Comparison of ENCODE assay signal across 1 cellular context in genomic region chr15:38453971-38454686, GRCh38.
TF ChIP-seq lines count a peak whose summit lies in the region.

Gene FAM98B (plus strand): TSS chr15:38454127. CDS start chr15:38454162, 35 bp downstream.

TF ChIP-seq in HepG2, 621 proteins besides CTCF, POLR2A, EP300 and RAD21 (continued from another document and continues in another):
- 0 out of 2 replicates have a peak, but pooled peaks have one; percentile 43 for TF ChIP-seq SMAD1 (CRISPR knock-in tag; IDR thresholded peaks at IDR 0.05; ENCODE audit: borderline replicate concordance, low read depth)
- TF ChIP-seq ZNF232 (CRISPR knock-in tag; IDR thresholded peaks at IDR 0.05; ENCODE audit: borderline replicate concordance) = peak; percentile 88; the same call in 1 of the 2 replicates
- TF ChIP-seq ZNF280B (CRISPR knock-in tag; IDR thresholded peaks at IDR 0.05; ENCODE audit: borderline replicate concordance) = peak; percentile 55
- TF ChIP-seq SMAD9 (CRISPR knock-in tag; IDR thresholded peaks at IDR 0.05) = 0 out of 2 replicates have a peak, but pooled peaks have one; percentile 70
- peak; percentile 88; the same call in 1 of the 2 replicates for TF ChIP-seq KAT7 (CRISPR knock-in tag; IDR thresholded peaks at IDR 0.05; ENCODE audit: borderline replicate concordance)
- TF ChIP-seq HDAC1 (CRISPR knock-in tag; IDR thresholded peaks at IDR 0.05) = peak; percentile 88; the same call in 1 of the 2 replicates
- TF ChIP-seq ZNF431 (CRISPR knock-in tag; IDR thresholded peaks at IDR 0.05; ENCODE audit: borderline replicate concordance, low read depth) = no peak
- no peak for TF ChIP-seq PBX3 (CRISPR knock-in tag; IDR thresholded peaks at IDR 0.05; ENCODE audit: borderline replicate concordance)
- peak; percentile 87 for TF ChIP-seq ZNF205 (CRISPR knock-in tag; IDR thresholded peaks at IDR 0.05)
- no peak for TF ChIP-seq LRRFIP1 (CRISPR knock-in tag; conservative IDR thresholded peaks at IDR 0.05)
- peak; percentile 41; the same call in 1 of the 2 replicates for TF ChIP-seq IRX3 (CRISPR knock-in tag; IDR thresholded peaks at IDR 0.05; ENCODE audit: borderline replicate concordance, low read depth)
- peak; percentile 79; the same call in 1 of the 2 replicates for TF ChIP-seq SMYD3 (CRISPR knock-in tag; IDR thresholded peaks at IDR 0.05)
- no peak for TF ChIP-seq ZEB1 (IDR thresholded peaks at IDR 0.05; ENCODE audit: insufficient replicate concordance, low read depth)
- TF ChIP-seq ZSCAN21 (CRISPR knock-in tag; IDR thresholded peaks at IDR 0.05; ENCODE audit: borderline replicate concordance) = peak; percentile 82
- 0 out of 2 replicates have a peak, but pooled peaks have one; percentile 40 for TF ChIP-seq NCOA1 (CRISPR knock-in tag; IDR thresholded peaks at IDR 0.05)
- TF ChIP-seq ZNF580 (CRISPR knock-in tag; IDR thresholded peaks at IDR 0.05; ENCODE audit: borderline replicate concordance, low read depth) = peak; percentile 79; the same call in 1 of the 2 replicates
- TF ChIP-seq, protein P1, sequence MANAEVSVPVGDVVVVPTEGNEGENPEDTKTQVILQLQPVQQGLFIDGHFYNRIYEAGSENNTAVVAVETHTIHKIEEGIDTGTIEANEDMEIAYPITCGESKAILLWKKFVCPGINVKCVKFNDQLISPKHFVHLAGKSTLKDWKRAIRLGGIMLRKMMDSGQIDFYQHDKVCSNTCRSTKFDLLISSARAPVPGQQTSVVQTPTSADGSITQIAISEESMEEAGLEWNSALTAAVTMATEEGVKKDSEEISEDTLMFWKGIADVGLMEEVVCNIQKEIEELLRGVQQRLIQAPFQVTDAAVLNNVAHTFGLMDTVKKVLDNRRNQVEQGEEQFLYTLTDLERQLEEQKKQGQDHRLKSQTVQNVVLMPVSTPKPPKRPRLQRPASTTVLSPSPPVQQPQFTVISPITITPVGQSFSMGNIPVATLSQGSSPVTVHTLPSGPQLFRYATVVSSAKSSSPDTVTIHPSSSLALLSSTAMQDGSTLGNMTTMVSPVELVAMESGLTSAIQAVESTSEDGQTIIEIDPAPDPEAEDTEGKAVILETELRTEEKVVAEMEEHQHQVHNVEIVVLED (CRISPR knock-in tag; IDR thresholded peaks at IDR 0.05; ENCODE audit: borderline replicate concordance) = 0 out of 2 replicates have a peak, but pooled peaks have one; percentile 58
- peak; percentile 76 for TF ChIP-seq TBX2 (CRISPR knock-in tag; IDR thresholded peaks at IDR 0.05; ENCODE audit: borderline replicate concordance)
- no peak for TF ChIP-seq PAWR (CRISPR knock-in tag; IDR thresholded peaks at IDR 0.05; ENCODE audit: borderline replicate concordance)
- peak; percentile 93 for TF ChIP-seq KMT2A (CRISPR knock-in tag; IDR thresholded peaks at IDR 0.05)
- TF ChIP-seq TBX3 (IDR thresholded peaks at IDR 0.05; ENCODE audit: borderline replicate concordance) = no peak
- 0 out of 2 replicates have a peak, but pooled peaks have one; percentile 53 for TF ChIP-seq ZNF747 (CRISPR knock-in tag; IDR thresholded peaks at IDR 0.05; ENCODE audit: borderline replicate concordance)
- peak; percentile 65 for TF ChIP-seq AGO2 (optimal IDR thresholded peaks at IDR 0.05; ENCODE audit: low read depth, low read length)
- TF ChIP-seq ZNF33A (CRISPR knock-in tag; IDR thresholded peaks at IDR 0.05; ENCODE audit: borderline replicate concordance) = 0 out of 2 replicates have a peak, but pooled peaks have one; percentile 35
- peak; percentile 85 for TF ChIP-seq POLR2G (IDR thresholded peaks at IDR 0.05; ENCODE audit: low read depth, low read length)
- peak; percentile 33; the same call in 1 of the 2 replicates for TF ChIP-seq ZNF724P (CRISPR knock-in tag; IDR thresholded peaks at IDR 0.05; ENCODE audit: borderline replicate concordance)
- 0 out of 2 replicates have a peak, but pooled peaks have one; percentile 50 for TF ChIP-seq ETV6 (CRISPR knock-in tag; conservative IDR thresholded peaks at IDR 0.05)
- TF ChIP-seq ZFP62 (CRISPR knock-in tag; IDR thresholded peaks at IDR 0.05) = no peak
- TF ChIP-seq SRY (CRISPR knock-in tag; IDR thresholded peaks at IDR 0.05) = peak; percentile 84
- TF ChIP-seq GATA4 (IDR thresholded peaks at IDR 0.05; ENCODE audit: borderline replicate concordance, low read depth) = no peak
- peak; percentile 50; the same call in 1 of the 2 replicates for TF ChIP-seq ZBTB21 (CRISPR knock-in tag; IDR thresholded peaks at IDR 0.05)
- peak; percentile 61 for TF ChIP-seq CCAR2 (optimal IDR thresholded peaks at IDR 0.05; ENCODE audit: low read depth, low read length)
- TF ChIP-seq SP2 (CRISPR knock-in tag; IDR thresholded peaks at IDR 0.05) = peak; percentile 39; the same call in 1 of the 2 replicates
- TF ChIP-seq ZNF550 (CRISPR knock-in tag; IDR thresholded peaks at IDR 0.05; ENCODE audit: borderline replicate concordance) = 0 out of 2 replicates have a peak, but pooled peaks have one; percentile 53
- no peak for TF ChIP-seq ONECUT2 (CRISPR knock-in tag; IDR thresholded peaks at IDR 0.05)
- peak; percentile 72; the same call in 1 of the 2 replicates for TF ChIP-seq TSC22D2 (CRISPR knock-in tag; IDR thresholded peaks at IDR 0.05; ENCODE audit: borderline replicate concordance)
- TF ChIP-seq ZNF264 (CRISPR knock-in tag; IDR thresholded peaks at IDR 0.05) = peak; percentile 79; the same call in 1 of the 2 replicates
- TF ChIP-seq YY1 (IDR thresholded peaks at IDR 0.05; ENCODE audit: insufficient read depth, insufficient replicate concordance, low read depth, low read length) = peak; percentile 82
- TF ChIP-seq LCORL (IDR thresholded peaks at IDR 0.05) = peak; percentile 75; the same call in 1 of the 2 replicates
- TF ChIP-seq LCORL (CRISPR knock-in tag; IDR thresholded peaks at IDR 0.05) = peak; percentile 85
- no peak for TF ChIP-seq PCBP2 (optimal IDR thresholded peaks at IDR 0.05; ENCODE audit: low read depth, low read length, poor library complexity, severe bottlenecking)
- peak; percentile 81 for TF ChIP-seq ZBTB7B (CRISPR knock-in tag; IDR thresholded peaks at IDR 0.05)
- no peak for TF ChIP-seq ZNF296 (CRISPR knock-in tag; conservative IDR thresholded peaks at IDR 0.05)
- TF ChIP-seq ZNF230 (CRISPR knock-in tag; IDR thresholded peaks at IDR 0.05) = peak; percentile 65; the same call in 1 of the 2 replicates
- no peak for TF ChIP-seq FIP1L1 (IDR thresholded peaks at IDR 0.05; ENCODE audit: borderline replicate concordance, insufficient read depth, low read depth, low read length)
- peak; percentile 93 for TF ChIP-seq ZSCAN30 (CRISPR knock-in tag; IDR thresholded peaks at IDR 0.05)
- TF ChIP-seq ZNF451 (CRISPR knock-in tag; IDR thresholded peaks at IDR 0.05) = 0 out of 2 replicates have a peak, but pooled peaks have one; percentile 44
- TF ChIP-seq, protein P2, sequence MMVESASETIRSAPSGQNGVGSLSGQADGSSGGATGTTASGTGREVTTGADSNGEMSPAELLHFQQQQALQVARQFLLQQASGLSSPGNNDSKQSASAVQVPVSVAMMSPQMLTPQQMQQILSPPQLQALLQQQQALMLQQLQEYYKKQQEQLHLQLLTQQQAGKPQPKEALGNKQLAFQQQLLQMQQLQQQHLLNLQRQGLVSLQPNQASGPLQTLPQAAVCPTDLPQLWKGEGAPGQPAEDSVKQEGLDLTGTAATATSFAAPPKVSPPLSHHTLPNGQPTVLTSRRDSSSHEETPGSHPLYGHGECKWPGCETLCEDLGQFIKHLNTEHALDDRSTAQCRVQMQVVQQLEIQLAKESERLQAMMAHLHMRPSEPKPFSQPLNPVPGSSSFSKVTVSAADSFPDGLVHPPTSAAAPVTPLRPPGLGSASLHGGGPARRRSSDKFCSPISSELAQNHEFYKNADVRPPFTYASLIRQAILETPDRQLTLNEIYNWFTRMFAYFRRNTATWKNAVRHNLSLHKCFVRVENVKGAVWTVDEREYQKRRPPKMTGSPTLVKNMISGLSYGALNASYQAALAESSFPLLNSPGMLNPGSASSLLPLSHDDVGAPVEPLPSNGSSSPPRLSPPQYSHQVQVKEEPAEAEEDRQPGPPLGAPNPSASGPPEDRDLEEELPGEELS (CRISPR knock-in tag; IDR thresholded peaks at IDR 0.05) = no peak
- TF ChIP-seq KDM5B (CRISPR knock-in tag; IDR thresholded peaks at IDR 0.05; ENCODE audit: borderline replicate concordance) = peak; percentile 63; the same call in 1 of the 2 replicates
- no peak for TF ChIP-seq ZNF318 (CRISPR knock-in tag; IDR thresholded peaks at IDR 0.05)
